ENCODE assay signal across 23 cellular contexts in the genomic region with DNA sequence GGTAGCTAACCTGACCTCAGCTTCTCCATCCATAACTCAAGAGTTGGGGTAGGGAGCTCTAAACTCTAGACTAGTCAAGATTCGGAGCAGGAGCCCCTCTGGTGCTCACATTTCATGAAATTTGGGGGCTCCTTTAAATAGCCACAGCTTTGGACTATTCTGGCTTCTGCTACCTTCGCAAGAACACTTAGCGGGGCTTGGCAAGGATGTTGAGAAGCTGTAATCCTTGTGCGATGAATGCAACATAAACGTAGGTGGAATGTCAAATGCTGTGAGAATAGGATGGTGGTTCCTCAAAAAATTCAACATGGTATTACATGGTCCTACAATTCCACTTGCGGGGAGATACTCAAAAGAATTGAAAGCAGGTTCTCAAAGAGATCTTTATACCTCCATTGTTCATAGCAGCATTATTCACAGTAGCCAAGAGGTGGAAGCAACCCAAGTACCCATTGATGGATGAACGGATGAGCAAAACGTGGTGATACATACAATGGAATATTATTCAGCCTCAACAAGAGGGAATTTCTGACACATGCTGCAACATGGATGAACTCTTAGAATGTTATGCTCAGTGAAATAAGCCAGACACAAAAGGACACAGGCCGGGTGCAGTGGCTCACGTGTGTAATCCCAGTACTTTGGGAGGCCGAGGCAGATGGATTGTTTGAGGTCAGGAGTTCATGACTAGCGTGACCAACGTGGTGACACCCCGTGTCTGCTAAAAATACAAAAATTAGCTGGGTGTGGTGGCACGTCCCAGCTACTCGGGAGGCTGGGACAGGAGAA.
DNase-seq lines count a peak whose midpoint lies in the region; FAIRE-seq and TF ChIP-seq lines count a peak whose summit lies in the region.
"Had no signal": no experiment of that assay in that cellular context is flagged by ENCODE, and none has a peak within 500 bp of the region (broad histone marks: within the 10 kb centered on the region; RNA-seq: fewer than 3 reads in every experiment).

No MANE protein-coding gene starts in this region.

- H3K4me1 ChIP-seq in neutrophil (ENCODE audit: control insufficient read depth in 1 of 2, insufficient read depth in 1 of 2, low read depth in 1 of 2, low read length in 1 of 2) (peaks cover 6% of the 10 kb centered on the region in 2 experiments), Peyer's patch (no peaks in the 10 kb centered on the region)
- H3K4me1 ChIP-seq: BE2C had no signal

- H3K27me3 ChIP-seq in neutrophil (no peaks in the 10 kb centered on the region), Peyer's patch (no peaks in the 10 kb centered on the region)
- H3K27me3 ChIP-seq: BE2C had no signal

- peak; percentile 98 for FAIRE-seq in HTR-8/SVneo (lab: Jason Lieb, UNC)
- no peak for FAIRE-seq in GM12891 (lab: Jason Lieb, UNC)
- FAIRE-seq: GM19239, HepG2 had no signal

- no peak overlapping the region for H3K4me3 ChIP-seq in neutrophil (ENCODE audit: low read depth in 1 of 2, low read length in 1 of 2)
- no peak overlapping the region for H3K4me3 ChIP-seq in Peyer's patch

- H3K27ac ChIP-seq in neutrophil (peak overlapping the region; percentile 23), Peyer's patch (peak overlapping the region in 1 of 4 donors; percentile 15)
- H3K27ac ChIP-seq: RWPE1 had no signal

- H3K27me3 Mint-ChIP-seq in endothelial cell (ENCODE audit: unreplicated experiment): peaks cover 6% of the 10 kb centered on the region
- no peaks in the 10 kb centered on the region for H3K27me3 Mint-ChIP-seq in activated CD4-positive, alpha-beta T cell treated with anti-CD3 and anti-CD28 coated beads, Interleukin-2, amount 10 ng/mL, durations not matched to agents 7 days and 5 days
- H3K27me3 Mint-ChIP-seq: CD4-positive, CD25-positive, alpha-beta regulatory T cell had no signal

- TF ChIP-seq CTCF in endothelial cell (IDR thresholded peaks at IDR 0.05; ENCODE audit: unreplicated experiment) (no peak), neutrophil (IDR thresholded peaks at IDR 0.05) (no peak), Peyer's patch (IDR thresholded peaks at IDR 0.05) (no peak)

- H3K9me3 ChIP-seq in neutrophil: no peaks in the 10 kb centered on the region
- H3K9me3 ChIP-seq in Peyer's patch: no peaks in the 10 kb centered on the region
- H3K9me3 ChIP-seq: BE2C had no signal

- no peaks in the 10 kb centered on the region for H3K9me3 Mint-ChIP-seq in endothelial cell (ENCODE audit: unreplicated experiment)
- H3K9me3 Mint-ChIP-seq in activated CD4-positive, alpha-beta T cell treated with anti-CD3 and anti-CD28 coated beads, Interleukin-2, amount 10 ng/mL, durations not matched to agents 7 days and 5 days: no peaks in the 10 kb centered on the region
- H3K9me3 Mint-ChIP-seq: CD4-positive, CD25-positive, alpha-beta regulatory T cell had no signal

- DNase-seq in HTR-8/SVneo (ENCODE audit: insufficient read length, low spot score) (no peak), endothelial cell (ENCODE audit: low spot score) (no peak), superior temporal gyrus (ENCODE audit: extremely low spot score) (peak; percentile 55), GM12891 (ENCODE audit: insufficient read length, low spot score) (no peak), Peyer's patch (no peak), AG08395 (ENCODE audit: low spot score) (no peak)
- no peak for DNase-seq in activated CD4-positive, alpha-beta T cell treated with anti-CD3 and anti-CD28 coated beads, Interleukin-2, amount 10 ng/mL, durations not matched to agents 7 days and 5 days
- DNase-seq: BE2C; CD4-positive, CD25-positive, alpha-beta regulatory T cell; COR-L47; DMS 273 treated with DMSO at 0.1 percent for 48 hours; GDM1; GOT3; KBM-7; NCI-H187; NCI-H2227 treated with DMSO at 0.1 percent for 48 hours; NCI-H510A treated with DMSO at 0.1 percent for 48 hours; NCI-H774; SIG-M5 had no signal

- TF ChIP-seq POLR2A in GM12891 (IDR thresholded peaks at IDR 0.05; ENCODE audit: low read depth, low read length): no peak
- TF ChIP-seq POLR2A in Peyer's patch (IDR thresholded peaks at IDR 0.05): no peak

- CTCF ChIA-PET in activated CD4-positive, alpha-beta T cell treated with anti-CD3 and anti-CD28 coated beads, Interleukin-2, amount 10 ng/mL, durations not matched to agents 7 days and 5 days (lab: Charles Lee): interaction anchor here (0.8 to 1.2 kb wide), 3 partner anchors 33 to 133 kb away, joined by 3 to 6 read pairs (median 4); no protein-coding TSS in a partner anchor

- H3K36me3 ChIP-seq in neutrophil: peaks cover 99% of the 10 kb centered on the region
- peaks cover 0 to 49% (median 0%) of the 10 kb centered on the region in 3 donors for H3K36me3 ChIP-seq in Peyer's patch

- no peak overlapping the region for H3K27ac Mint-ChIP-seq in endothelial cell (ENCODE audit: unreplicated experiment)
- H3K27ac Mint-ChIP-seq in activated CD4-positive, alpha-beta T cell treated with anti-CD3 and anti-CD28 coated beads, Interleukin-2, amount 10 ng/mL, durations not matched to agents 7 days and 5 days: no peak overlapping the region
- H3K27ac Mint-ChIP-seq: CD4-positive, CD25-positive, alpha-beta regulatory T cell had no signal

- peaks cover 50% of the 10 kb centered on the region for H3K36me3 Mint-ChIP-seq in endothelial cell (ENCODE audit: low read depth, unreplicated experiment)
- no peaks in the 10 kb centered on the region for H3K36me3 Mint-ChIP-seq in activated CD4-positive, alpha-beta T cell treated with anti-CD3 and anti-CD28 coated beads, Interleukin-2, amount 10 ng/mL, durations not matched to agents 7 days and 5 days (ENCODE audit: low read depth)

- peak overlapping the region; percentile 60 for H3K4me3 Mint-ChIP-seq in endothelial cell (ENCODE audit: unreplicated experiment)
- H3K4me3 Mint-ChIP-seq in activated CD4-positive, alpha-beta T cell treated with anti-CD3 and anti-CD28 coated beads, Interleukin-2, amount 10 ng/mL, durations not matched to agents 7 days and 5 days: no peak overlapping the region
- H3K4me3 Mint-ChIP-seq: CD4-positive, CD25-positive, alpha-beta regulatory T cell had no signal

- POLR2A ChIA-PET in activated CD4-positive, alpha-beta T cell treated with anti-CD3 and anti-CD28 coated beads, Interleukin-2, amount 10 ng/mL, durations not matched to agents 7 days and 5 days (lab: Charles Lee): interaction anchor here (0.7 kb wide), 1 partner anchor 199 kb away, joined by 3 read pairs; no protein-coding TSS in a partner anchor

- peaks cover 12% of the 10 kb centered on the region for H3K4me1 Mint-ChIP-seq in endothelial cell (ENCODE audit: unreplicated experiment)
- H3K4me1 Mint-ChIP-seq in activated CD4-positive, alpha-beta T cell treated with anti-CD3 and anti-CD28 coated beads, Interleukin-2, amount 10 ng/mL, durations not matched to agents 7 days and 5 days: peaks cover 4% of the 10 kb centered on the region

TF ChIP-seq in GM12891, 5 proteins besides CTCF, POLR2A, EP300 and RAD21:
- TF ChIP-seq SPI1 (IDR thresholded peaks at IDR 0.05; ENCODE audit: low read depth, low read length): no peak
- no peak for TF ChIP-seq TAF1 (IDR thresholded peaks at IDR 0.05; ENCODE audit: low read depth, low read length)
- no peak for TF ChIP-seq POLR2AphosphoS5 (IDR thresholded peaks at IDR 0.05; ENCODE audit: low read depth, low read length)
- TF ChIP-seq PAX5 (IDR thresholded peaks at IDR 0.05; ENCODE audit: insufficient read depth, low read length, severe bottlenecking): no peak
- TF ChIP-seq POU2F2 (IDR thresholded peaks at IDR 0.05; ENCODE audit: low read depth, low read length): no peak
